Comparison of ENCODE assay signal across 9 cellular contexts in the genomic region with DNA sequence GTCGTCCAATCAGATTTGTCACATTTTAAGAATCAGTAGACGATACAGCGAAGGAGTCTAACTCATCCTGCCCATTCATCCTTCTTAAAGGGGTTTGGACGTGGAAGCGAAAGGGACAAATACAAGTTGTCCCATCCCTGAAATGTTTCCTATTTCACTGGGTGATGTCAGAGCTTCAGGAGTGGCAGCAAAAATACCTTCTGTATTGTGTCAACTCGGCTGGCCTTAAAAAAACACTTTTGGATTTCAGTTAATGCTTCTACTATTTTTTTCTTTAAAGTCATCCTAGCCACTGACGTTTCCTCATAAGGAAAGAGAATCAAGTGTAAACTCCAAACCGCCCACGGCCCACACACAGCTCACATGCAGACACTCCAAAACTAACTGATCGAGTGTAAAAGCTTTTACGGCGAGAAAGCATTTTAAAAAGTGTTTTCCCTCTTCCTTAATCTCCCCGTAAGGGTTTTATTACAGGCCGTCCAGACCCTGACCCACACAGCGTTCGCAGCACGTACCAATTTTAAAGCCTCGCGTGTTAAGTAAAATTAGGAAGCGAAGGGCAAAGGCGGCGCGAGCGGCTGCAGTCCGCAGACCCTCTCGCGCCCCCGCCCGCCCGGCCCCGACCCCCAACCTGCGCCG. TPM values are rescaled to one million over a fixed set of nuclear protein-coding genes. Genes with fewer than 3 reads are reported as not detected.
DNase-seq lines count a peak whose midpoint lies in the region; ATAC-seq, FAIRE-seq and TF ChIP-seq lines count a peak whose summit lies in the region.
"Had no signal": no experiment of that assay in that cellular context is flagged by ENCODE, and none has a peak within 500 bp of the region (broad histone marks: within the 10 kb centered on the region; RNA-seq: fewer than 3 reads in every experiment).

No MANE protein-coding gene starts in this region.

- H3K9me3 ChIP-seq in heart left ventricle = no peaks in the 10 kb centered on the region
- no peaks in the 10 kb centered on the region for H3K9me3 ChIP-seq in parathyroid adenoma (ENCODE audit: control insufficient read depth, low read length)

- WGBS in heart left ventricle, 4 donors = 1 to 2% (median 1%) methylated on average over 31 to 33 of the region's 33 CpGs

- H3K9ac ChIP-seq in parathyroid adenoma = peak overlapping the region; percentile 89

- DNase-seq in G401 (ENCODE audit: low spot score) = peak; percentile 61
- DNase-seq in H7 = peak; percentile 27
- peak; percentile 36 to 58 for DNase-seq in NCI-H526 (lab: John Stamatoyannopoulos, UW)
- peak; percentile 32 for DNase-seq in activated naive CD8-positive, alpha-beta T cell treated with anti-CD3 and anti-CD28 coated beads for 36 hours
- peak in 3 of 5 donors; percentile 28 to 40 (median 33) for DNase-seq in heart left ventricle
- no peak for DNase-seq in DMS114 treated with DMSO at 0.1 percent for 48 hours (lab: John Stamatoyannopoulos, UW; ENCODE audit: unreplicated experiment)
- no peak for DNase-seq in HTR-8/SVneo (ENCODE audit: insufficient read length, low spot score)

- peaks cover 5% of the 10 kb centered on the region; the same call in 1 of the 2 replicates for H3K27me3 ChIP-seq in H7 (ENCODE audit: control insufficient read depth, insufficient read depth, low read length)
- H3K27me3 ChIP-seq in heart left ventricle = no peaks in the 10 kb centered on the region
- H3K27me3 ChIP-seq in parathyroid adenoma (ENCODE audit: control insufficient read depth, insufficient read depth, low read length) = no peaks in the 10 kb centered on the region

- H3K36me3 Mint-ChIP-seq in activated naive CD8-positive, alpha-beta T cell treated with anti-CD3 and anti-CD28 coated beads for 36 hours = peaks cover 15% of the 10 kb centered on the region

- H3K27ac ChIP-seq in heart left ventricle (peak overlapping the region; percentile 93 to 100 (median 98)), parathyroid adenoma (peak overlapping the region; percentile 80)

- H3K27ac Mint-ChIP-seq in activated naive CD8-positive, alpha-beta T cell treated with anti-CD3 and anti-CD28 coated beads for 36 hours = peak overlapping the region; percentile 86

- FAIRE-seq in HTR-8/SVneo (lab: Jason Lieb, UNC) = no peak
- FAIRE-seq: endometrium had no signal

- H3K79me2 ChIP-seq in parathyroid adenoma = no peaks in the 10 kb centered on the region

- TF ChIP-seq CTCF in heart left ventricle (IDR thresholded peaks at IDR 0.05) (no peak), parathyroid adenoma (IDR thresholded peaks at IDR 0.05) (no peak)

- H3K27me3 Mint-ChIP-seq in activated naive CD8-positive, alpha-beta T cell treated with anti-CD3 and anti-CD28 coated beads for 36 hours = no peaks in the 10 kb centered on the region

- H3K4me1 ChIP-seq in heart left ventricle = peaks cover 0 to 50% (median 27%) of the 10 kb centered on the region in 12 donors
- H3K4me1 ChIP-seq in parathyroid adenoma = peaks cover 12% of the 10 kb centered on the region

- H3K4me3 ChIP-seq in H7 (ENCODE audit: insufficient read depth, low read depth, low read length) (peak overlapping the region; percentile 88), heart left ventricle (peak overlapping the region; percentile 67 to 95 (median 88)), parathyroid adenoma (ENCODE audit: low read depth, low read length) (peak overlapping the region; percentile 83)

- H3K4me3 Mint-ChIP-seq in activated naive CD8-positive, alpha-beta T cell treated with anti-CD3 and anti-CD28 coated beads for 36 hours = peak overlapping the region; percentile 88

- H3K9me3 Mint-ChIP-seq in activated naive CD8-positive, alpha-beta T cell treated with anti-CD3 and anti-CD28 coated beads for 36 hours = no peaks in the 10 kb centered on the region

- peak overlapping the region; percentile 99 for H2AFZ ChIP-seq in parathyroid adenoma

- peak overlapping the region; percentile 64 for H3K4me2 ChIP-seq in parathyroid adenoma (ENCODE audit: low read length)

- intact Hi-C loops in heart left ventricle (cut with DNase I) = loop anchor here in 3 of 10 donors (2.0 to 10.0 kb wide), 5 partner anchors 83 to 334 kb away; a partner anchor contains a TSS

- TF ChIP-seq POLR2A in heart left ventricle (IDR thresholded peaks at IDR 0.05) = peak in 1 of 2 donors; percentile 18

- ATAC-seq in heart left ventricle = peak; percentile 38 to 72 (median 64)

- in situ Hi-C loops in G401 (cut with HindIII; ENCODE audit: low sequenced_read_pairs) = no loop called here

- peaks cover 32% of the 10 kb centered on the region for H3K4me1 Mint-ChIP-seq in activated naive CD8-positive, alpha-beta T cell treated with anti-CD3 and anti-CD28 coated beads for 36 hours

- H3K36me3 ChIP-seq in H7 (replicated peaks; ENCODE audit: control insufficient read depth, insufficient read depth, low read length) = peaks cover 1% of the 10 kb centered on the region; the same call in 1 of the 2 replicates
- H3K36me3 ChIP-seq in heart left ventricle = peaks cover 0 to 25% (median 8%) of the 10 kb centered on the region in 9 donors
- H3K36me3 ChIP-seq in parathyroid adenoma (ENCODE audit: control insufficient read depth, insufficient read depth, low read length) = no peaks in the 10 kb centered on the region

RNA-seq across cellular contexts. Expression of a gene that starts 0.6 kb away (rescaled TPM):
- 50.6 and 61.0 TPM in 2 replicates for total RNA-seq in G401 (2014; rRNA removed; shearing (Covaris generic))
- total RNA-seq in H7 (2014; rRNA removed; shearing (Covaris generic)) = 14.8 and 19.3 TPM in 2 replicates
- 1 to 10 TPM; 7.8 to 9.9 TPM for total RNA-seq in activated naive CD8-positive, alpha-beta T cell treated with anti-CD3 and anti-CD28 coated beads for 36 hours
- 1,000 to 10,000 TPM in 2 of 9 donors, 100 to 1,000 TPM in 7; 381 to 1,097 (median 604) TPM for total RNA-seq in heart left ventricle
- 100 to 1,000 TPM; 381 to 556 TPM for polyA plus RNA-seq in heart left ventricle

Comparison
In these comparisons a context has a peak if more than half of its experiments do, and no peak if none do; other contexts are left out.
1. DNase-seq: peak in G401 (single experiment), H7 (single experiment), NCI-H526 (2 of 2), activated naive CD8-positive, alpha-beta T cell treated with anti-CD3 and anti-CD28 coated beads for 36 hours (single experiment) and heart left ventricle (3 of 5); none in DMS114 treated with DMSO at 0.1 percent for 48 hours (single experiment) and HTR-8/SVneo (single experiment).
2. Peak in every context shown above with its lines, with median percentiles within 50 percentile points of each other: H3K4me3 ChIP-seq.